14 cellular contexts compared by ENCODE assay signal in genomic region chr9:99436636-99437035, GRCh38.
DNase-seq lines count a peak whose midpoint lies in the region; ATAC-seq and TF ChIP-seq lines count a peak whose summit lies in the region.
"Had no signal": no experiment of that assay in that cellular context is flagged by ENCODE, and none has a peak within 500 bp of the region (broad histone marks: within the 10 kb centered on the region; RNA-seq: fewer than 3 reads in every experiment).

No MANE protein-coding gene starts in this region.

- CTCF ChIA-PET in IMR-90 (lab: Yijun Ruan, JAX): no interaction called here

- no peak for TF ChIP-seq CTCF in IMR-90 (conservative IDR thresholded peaks at IDR 0.05; ENCODE audit: low read depth, low read length)
- no peak for TF ChIP-seq CTCF in lower leg skin (IDR thresholded peaks at IDR 0.05)

- no peak overlapping the region for H3K56ac ChIP-seq in IMR-90 (ENCODE audit: extremely low read depth, insufficient read depth, low read length)

- H2BK5ac ChIP-seq in IMR-90 (ENCODE audit: low read depth, low read length, poor library complexity, severe bottlenecking): no peak overlapping the region

- 0 out of 3 replicates have a peak overlapping the region, but pooled peaks have one; percentile 25 for H2BK15ac ChIP-seq in IMR-90 (ENCODE audit: low read depth, low read length)

- H4K8ac ChIP-seq in IMR-90 (ENCODE audit: low read depth in 2 of 2, low read length in 2 of 2): no peak overlapping the region

- no peak overlapping the region for H3K18ac ChIP-seq in IMR-90 (ENCODE audit: low read depth, low read length)

- dilution Hi-C loops in IMR-90 (cut with HindIII; ENCODE audit: low sequenced_read_pairs, unreplicated experiment): no loop called here

- H3K4me2 ChIP-seq in IMR-90 (ENCODE audit: low read depth, low read length): no peak overlapping the region
- H3K4me2 ChIP-seq: A549 had no signal

- H3K9me3 ChIP-seq in IMR-90 (ENCODE audit: control insufficient read depth, insufficient read depth, low read length): no peaks in the 10 kb centered on the region
- H3K9me3 ChIP-seq: A549, Caco-2, HAP-1 had no signal

- 0 out of 2 replicates have a peak overlapping the region, but pooled peaks have one; percentile 3 for H2BK20ac ChIP-seq in IMR-90 (ENCODE audit: low read depth, low read length)

- H4K20me1 ChIP-seq in IMR-90 (ENCODE audit: insufficient read depth, low read length): no peaks in the 10 kb centered on the region

- WGBS in IMR-90 (ENCODE audit: extremely low coverage in 2 of 2, insufficient read length in 1 of 2), 2 experiments: 60% methylated on average over 1 of the region's 4 CpGs; no CpG with 5 or more reads in 1 of the 2 experiments
- 83 to 88% methylated on average over 4 of the region's 4 CpGs for WGBS in lower leg skin, 2 donors

- no peaks in the 10 kb centered on the region for H3K36me3 ChIP-seq in IMR-90 (ENCODE audit: control insufficient read depth, insufficient read depth, low read length)
- H3K36me3 ChIP-seq: HAP-1 had no signal

- H3K23ac ChIP-seq in IMR-90 (ENCODE audit: low read depth, low read length): no peak overlapping the region

- no peak overlapping the region for H4K5ac ChIP-seq in IMR-90 (ENCODE audit: low read depth, low read length)

- H2AK9ac ChIP-seq in IMR-90 (replicated peaks; ENCODE audit: low read depth, low read length, poor library complexity): no peak overlapping the region

- H3K9me1 ChIP-seq in IMR-90 (ENCODE audit: insufficient read depth, low read length): 0 out of 2 replicates have a peak, but pooled peaks cover 2% of the 10 kb centered on the region

- DNase-seq in GM03348 (ENCODE audit: low spot score) (peak; percentile 16), IMR-90 (no peak), fibroblast of gingiva (ENCODE audit: low read depth) (peak; percentile 30), lower leg skin (ENCODE audit: low spot score in 2 of 2) (no peak)
- DNase-seq: Caco-2; CD8-positive, alpha-beta memory T cell; DND-41; GDM1 had no signal

- no peak overlapping the region for H3K4me3 ChIP-seq in IMR-90 (ENCODE audit: insufficient read depth, low read depth, low read length)
- H3K4me3 ChIP-seq in lower leg skin (ENCODE audit: low read depth, poor library complexity, severe bottlenecking): no peak overlapping the region
- H3K4me3 ChIP-seq: A549, HAP-1, K562 had no signal

- no peak overlapping the region for H3K4ac ChIP-seq in IMR-90 (ENCODE audit: low read depth, low read length)

- in situ Hi-C loops in IMR-90 (cut with MboI; ENCODE audit: low sequenced_read_pairs): no loop called here

- TF ChIP-seq POLR2A in IMR-90 (IDR thresholded peaks at IDR 0.05; ENCODE audit: low read depth, low read length) (no peak), lower leg skin (IDR thresholded peaks at IDR 0.05) (no peak)

- POLR2A ChIA-PET in IMR-90 (lab: Charles Lee; ENCODE audit: unreplicated experiment): no interaction called here

- H3K27ac ChIP-seq in IMR-90 (ENCODE audit: insufficient read depth, low read length): no peak overlapping the region
- H3K27ac ChIP-seq: A549, HL-60 had no signal

- H3K79me1 ChIP-seq in IMR-90 (ENCODE audit: low read depth in 1 of 2, low read length in 2 of 2): no peaks in the 10 kb centered on the region

- H3K14ac ChIP-seq in IMR-90 (replicated peaks; ENCODE audit: low read depth, low read length): no peak overlapping the region

- no peak overlapping the region for H4K91ac ChIP-seq in IMR-90 (ENCODE audit: insufficient read depth, low read depth, low read length)

- no peak overlapping the region; the same call in 1 of the 2 replicates for H2BK120ac ChIP-seq in IMR-90 (ENCODE audit: low read depth, low read length)

- intact Hi-C loops in IMR-90 (cut with micrococcal nuclease) (no loop called here), lower leg skin (cut with DNase I; ENCODE audit: low total_unique reads) (no loop called here)

- no peaks in the 10 kb centered on the region for H3K27me3 ChIP-seq in IMR-90 (ENCODE audit: control insufficient read depth, insufficient read depth, low read length)

- ATAC-seq in IMR-90 (ENCODE audit: low read depth): no peak
- ATAC-seq in GM18517 (IDR thresholded peaks at IDR 0.05; ENCODE audit: unreplicated experiment): no peak
- ATAC-seq in HG03280 (IDR thresholded peaks at IDR 0.05; ENCODE audit: unreplicated experiment): no peak
- ATAC-seq: A549, K562 had no signal

- peaks cover 11% of the 10 kb centered on the region for H3K4me1 ChIP-seq in IMR-90 (ENCODE audit: control insufficient read depth, insufficient read depth, low read length)
- H3K4me1 ChIP-seq: HAP-1 had no signal

- TF ChIP-seq RAD21 in IMR-90 (IDR thresholded peaks at IDR 0.05; ENCODE audit: low read length): no peak

- no peak overlapping the region for H3K9ac ChIP-seq in IMR-90 (ENCODE audit: low read depth, low read length)

- no peak overlapping the region; the same call in none of the 2 replicates for H2AK5ac ChIP-seq in IMR-90 (ENCODE audit: low read depth, low read length)

- no TSS peak for BruUV-seq in IMR-90 (replicated peaks; lab: Mats Ljungman, UMichigan)

- H2AFZ ChIP-seq in IMR-90 (replicated peaks; ENCODE audit: low read length, poor library complexity): no peak overlapping the region

TF ChIP-seq in IMR-90, 13 proteins besides CTCF, POLR2A, EP300 and RAD21:
- TF ChIP-seq CHD1 (IDR thresholded peaks at IDR 0.05; ENCODE audit: low read depth, low read length) (no peak), CEBPB (IDR thresholded peaks at IDR 0.05; ENCODE audit: low read depth, low read length) (no peak), RFX5 (IDR thresholded peaks at IDR 0.05; ENCODE audit: low read depth, low read length) (no peak)

Comparison
In these comparisons a context has a peak if more than half of its experiments do, and no peak if none do; other contexts are left out.
1. DNase-seq: peak in GM03348 (single experiment) and fibroblast of gingiva (single experiment); none in IMR-90 (single experiment) and lower leg skin (0 of 2).